ENCODE assay signal across 1 cellular context in genomic region chr21:35945089-35945671, GRCh38.
TF ChIP-seq lines count a peak whose summit lies in the region.

No MANE protein-coding gene starts in this region.

TF ChIP-seq in GM23338, 12 proteins besides CTCF, POLR2A, EP300 and RAD21 (continued from another document):
- TF ChIP-seq, protein P1, sequence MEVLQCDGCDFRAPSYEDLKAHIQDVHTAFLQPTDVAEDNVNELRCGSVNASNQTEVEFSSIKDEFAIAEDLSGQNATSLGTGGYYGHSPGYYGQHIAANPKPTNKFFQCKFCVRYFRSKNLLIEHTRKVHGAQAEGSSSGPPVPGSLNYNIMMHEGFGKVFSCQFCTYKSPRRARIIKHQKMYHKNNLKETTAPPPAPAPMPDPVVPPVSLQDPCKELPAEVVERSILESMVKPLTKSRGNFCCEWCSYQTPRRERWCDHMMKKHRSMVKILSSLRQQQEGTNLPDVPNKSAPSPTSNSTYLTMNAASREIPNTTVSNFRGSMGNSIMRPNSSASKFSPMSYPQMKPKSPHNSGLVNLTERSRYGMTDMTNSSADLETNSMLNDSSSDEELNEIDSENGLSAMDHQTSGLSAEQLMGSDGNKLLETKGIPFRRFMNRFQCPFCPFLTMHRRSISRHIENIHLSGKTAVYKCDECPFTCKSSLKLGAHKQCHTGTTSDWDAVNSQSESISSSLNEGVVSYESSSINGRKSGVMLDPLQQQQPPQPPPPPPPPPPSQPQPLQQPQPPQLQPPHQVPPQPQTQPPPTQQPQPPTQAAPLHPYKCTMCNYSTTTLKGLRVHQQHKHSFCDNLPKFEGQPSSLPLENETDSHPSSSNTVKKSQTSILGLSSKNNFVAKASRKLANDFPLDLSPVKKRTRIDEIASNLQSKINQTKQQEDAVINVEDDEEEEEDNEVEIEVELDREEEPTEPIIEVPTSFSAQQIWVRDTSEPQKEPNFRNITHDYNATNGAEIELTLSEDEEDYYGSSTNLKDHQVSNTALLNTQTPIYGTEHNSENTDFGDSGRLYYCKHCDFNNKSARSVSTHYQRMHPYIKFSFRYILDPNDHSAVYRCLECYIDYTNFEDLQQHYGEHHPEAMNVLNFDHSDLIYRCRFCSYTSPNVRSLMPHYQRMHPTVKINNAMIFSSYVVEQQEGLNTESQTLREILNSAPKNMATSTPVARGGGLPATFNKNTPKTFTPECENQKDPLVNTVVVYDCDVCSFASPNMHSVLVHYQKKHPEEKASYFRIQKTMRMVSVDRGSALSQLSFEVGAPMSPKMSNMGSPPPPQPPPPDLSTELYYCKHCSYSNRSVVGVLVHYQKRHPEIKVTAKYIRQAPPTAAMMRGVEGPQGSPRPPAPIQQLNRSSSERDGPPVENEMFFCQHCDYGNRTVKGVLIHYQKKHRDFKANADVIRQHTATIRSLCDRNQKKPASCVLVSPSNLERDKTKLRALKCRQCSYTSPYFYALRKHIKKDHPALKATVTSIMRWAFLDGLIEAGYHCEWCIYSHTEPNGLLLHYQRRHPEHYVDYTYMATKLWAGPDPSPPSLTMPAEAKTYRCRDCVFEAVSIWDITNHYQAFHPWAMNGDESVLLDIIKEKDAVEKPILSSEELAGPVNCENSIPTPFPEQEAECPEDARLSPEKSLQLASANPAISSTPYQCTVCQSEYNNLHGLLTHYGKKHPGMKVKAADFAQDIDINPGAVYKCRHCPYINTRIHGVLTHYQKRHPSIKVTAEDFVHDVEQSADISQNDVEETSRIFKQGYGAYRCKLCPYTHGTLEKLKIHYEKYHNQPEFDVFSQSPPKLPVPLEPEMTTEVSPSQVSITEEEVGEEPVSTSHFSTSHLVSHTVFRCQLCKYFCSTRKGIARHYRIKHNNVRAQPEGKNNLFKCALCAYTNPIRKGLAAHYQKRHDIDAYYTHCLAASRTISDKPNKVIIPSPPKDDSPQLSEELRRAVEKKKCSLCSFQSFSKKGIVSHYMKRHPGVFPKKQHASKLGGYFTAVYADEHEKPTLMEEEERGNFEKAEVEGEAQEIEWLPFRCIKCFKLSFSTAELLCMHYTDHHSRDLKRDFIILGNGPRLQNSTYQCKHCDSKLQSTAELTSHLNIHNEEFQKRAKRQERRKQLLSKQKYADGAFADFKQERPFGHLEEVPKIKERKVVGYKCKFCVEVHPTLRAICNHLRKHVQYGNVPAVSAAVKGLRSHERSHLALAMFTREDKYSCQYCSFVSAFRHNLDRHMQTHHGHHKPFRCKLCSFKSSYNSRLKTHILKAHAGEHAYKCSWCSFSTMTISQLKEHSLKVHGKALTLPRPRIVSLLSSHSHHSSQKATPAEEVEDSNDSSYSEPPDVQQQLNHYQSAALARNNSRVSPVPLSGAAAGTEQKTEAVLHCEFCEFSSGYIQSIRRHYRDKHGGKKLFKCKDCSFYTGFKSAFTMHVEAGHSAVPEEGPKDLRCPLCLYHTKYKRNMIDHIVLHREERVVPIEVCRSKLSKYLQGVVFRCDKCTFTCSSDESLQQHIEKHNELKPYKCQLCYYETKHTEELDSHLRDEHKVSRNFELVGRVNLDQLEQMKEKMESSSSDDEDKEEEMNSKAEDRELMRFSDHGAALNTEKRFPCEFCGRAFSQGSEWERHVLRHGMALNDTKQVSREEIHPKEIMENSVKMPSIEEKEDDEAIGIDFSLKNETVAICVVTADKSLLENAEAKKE (CRISPR knock-in tag; IDR thresholded peaks at IDR 0.05): no peak
- TF ChIP-seq ETS1 (IDR thresholded peaks at IDR 0.05) (no peak), ZNF114 (CRISPR knock-in tag; IDR thresholded peaks at IDR 0.05) (no peak), STAT1 (IDR thresholded peaks at IDR 0.05; ENCODE audit: unreplicated experiment) (no peak), ZNF331 (CRISPR knock-in tag; IDR thresholded peaks at IDR 0.05; ENCODE audit: low read depth) (no peak), EZH2phosphoT487 (IDR thresholded peaks at IDR 0.05; ENCODE audit: unreplicated experiment) (no peak), POLR2AphosphoS5 (IDR thresholded peaks at IDR 0.05; ENCODE audit: low read depth) (no peak)
